16 cellular contexts compared by ENCODE assay signal in the genomic region with DNA sequence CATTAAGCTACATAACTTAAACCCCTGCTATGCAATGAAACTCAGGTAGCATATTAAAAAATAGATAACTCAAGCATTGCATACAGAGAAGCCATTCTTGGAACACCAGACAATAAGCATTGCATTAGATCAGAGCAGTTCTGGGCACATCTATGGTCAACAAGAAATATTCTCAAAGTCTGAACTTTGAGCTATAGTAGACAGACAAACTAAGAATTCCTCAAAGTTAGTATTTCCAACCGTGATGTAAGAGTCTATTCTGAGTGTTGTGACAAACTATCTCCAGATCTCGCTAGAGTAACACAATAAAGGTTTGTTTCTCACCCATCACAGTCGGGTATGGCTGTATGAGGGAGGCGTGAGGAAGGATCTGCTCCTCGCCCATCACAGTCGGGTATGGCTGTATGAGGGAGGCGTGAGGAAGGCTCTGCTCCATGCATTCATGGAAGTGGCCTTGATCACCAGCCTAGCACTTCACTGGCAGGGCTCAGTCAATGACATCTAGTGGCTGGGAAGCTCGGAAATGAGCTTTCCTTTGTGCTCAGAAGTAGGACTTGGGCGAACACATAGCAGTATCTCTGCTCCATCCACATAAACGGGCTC.
DNase-seq lines count a peak whose midpoint lies in the region; ATAC-seq, FAIRE-seq and TF ChIP-seq lines count a peak whose summit lies in the region.
"Had no signal": no experiment of that assay in that cellular context is flagged by ENCODE, and none has a peak within 500 bp of the region (broad histone marks: within the 10 kb centered on the region; RNA-seq: fewer than 3 reads in every experiment).

No MANE protein-coding gene starts in this region.

- H3K9ac ChIP-seq in HepG2 (ENCODE audit: insufficient read depth, low read depth, low read length) = no peak overlapping the region
- no peak overlapping the region for H3K9ac ChIP-seq in OCI-LY1 (ENCODE audit: low read length)
- H3K9ac ChIP-seq in neural cell (ENCODE audit: low read length) = no peak overlapping the region

- no peak overlapping the region for H2AFZ ChIP-seq in HepG2 (ENCODE audit: low read length)
- H2AFZ ChIP-seq in OCI-LY1 (ENCODE audit: low read length) = no peak overlapping the region
- no peak overlapping the region for H2AFZ ChIP-seq in neural cell (ENCODE audit: low read depth, low read length)

- no peaks in the 10 kb centered on the region for H3K36me3 ChIP-seq in HepG2 (replicated peaks in 1 of 2; ENCODE audit: control insufficient read depth in 1 of 2, insufficient read depth in 2 of 2, low read length in 2 of 2)
- no peaks in the 10 kb centered on the region for H3K36me3 ChIP-seq in right lobe of liver
- no peaks in the 10 kb centered on the region for H3K36me3 ChIP-seq in OCI-LY1 (ENCODE audit: insufficient read depth, low read length)
- no peaks in the 10 kb centered on the region for H3K36me3 ChIP-seq in neural cell (ENCODE audit: insufficient read depth, low read length)
- H3K36me3 ChIP-seq: BLaER1 treated with 17β-estradiol and CSF1 and Interleukin-3, amounts not matched to agents 10 nM and 100 nM had no signal

- TF ChIP-seq CTCF in HepG2 (CRISPR knock-in tag; IDR thresholded peaks at IDR 0.05) (no peak), right lobe of liver (IDR thresholded peaks at IDR 0.05) (no peak), OCI-LY1 (IDR thresholded peaks at IDR 0.05; ENCODE audit: low read length) (no peak), neural cell (IDR thresholded peaks at IDR 0.05; ENCODE audit: poor library complexity, severe bottlenecking) (no peak)

- no peaks in the 10 kb centered on the region for H3K9me3 ChIP-seq in HepG2 (ENCODE audit: low read length)
- H3K9me3 ChIP-seq in right lobe of liver = no peaks in the 10 kb centered on the region
- no peaks in the 10 kb centered on the region for H3K9me3 ChIP-seq in OCI-LY1 (ENCODE audit: low read length)
- no peaks in the 10 kb centered on the region for H3K9me3 ChIP-seq in neural cell (ENCODE audit: low read length)
- H3K9me3 ChIP-seq: BLaER1 treated with 17β-estradiol and CSF1 and Interleukin-3, amounts not matched to agents 10 nM and 100 nM had no signal

- BruUV-seq in HepG2 (replicated peaks; lab: Mats Ljungman, UMichigan) = no TSS peak

- TF ChIP-seq EP300 in HepG2 (IDR thresholded peaks at IDR 0.05; ENCODE audit: low read depth in 2 of 2, low read length in 2 of 2) = no peak
- no peak for TF ChIP-seq EP300 in HepG2 (CRISPR knock-in tag; IDR thresholded peaks at IDR 0.05; ENCODE audit: borderline replicate concordance)
- no peak for TF ChIP-seq EP300 in neural cell (conservative IDR thresholded peaks at IDR 0.05; ENCODE audit: poor library complexity, severe bottlenecking)

- no peak for FAIRE-seq in HepG2 (lab: Jason Lieb, UNC)

- in situ Hi-C loops in HepG2 (cut with HindIII; ENCODE audit: extremely low pct_ligation_motif_present, low pct_unique_long_range_greater_than_20kb) = no loop called here

- H3K4me3 ChIP-seq in HepG2 (replicated peaks in 1 of 3; ENCODE audit: insufficient read depth in 1 of 3, low read depth in 2 of 3, low read length in 3 of 3) (no peak overlapping the region), right lobe of liver (no peak overlapping the region), OCI-LY1 (ENCODE audit: low read depth, low read length, poor library complexity, severe bottlenecking) (no peak overlapping the region), neural cell (ENCODE audit: low read length) (no peak overlapping the region)
- H3K4me3 ChIP-seq: BLaER1 treated with 17β-estradiol and CSF1 and Interleukin-3, amounts not matched to agents 10 nM and 100 nM had no signal

- TF ChIP-seq RAD21 in HepG2 (CRISPR knock-in tag; IDR thresholded peaks at IDR 0.05) = no peak
- no peak for TF ChIP-seq RAD21 in neural cell (conservative IDR thresholded peaks at IDR 0.05)

- H3F3A ChIP-seq in OCI-LY1 (ENCODE audit: insufficient read depth, low read length) (no peaks in the 10 kb centered on the region), neural cell (ENCODE audit: insufficient read depth, low read length, poor library complexity, severe bottlenecking) (peaks cover 16% of the 10 kb centered on the region)

- H3K27me3 ChIP-seq in HepG2 (ENCODE audit: control insufficient read depth in 1 of 2, insufficient read depth in 2 of 2, low read length in 2 of 2) = no peaks in the 10 kb centered on the region; a peak in 3 of 5 replicates
- H3K27me3 ChIP-seq in right lobe of liver = no peaks in the 10 kb centered on the region
- no peaks in the 10 kb centered on the region for H3K27me3 ChIP-seq in OCI-LY1 (ENCODE audit: insufficient read depth, low read length)
- no peaks in the 10 kb centered on the region for H3K27me3 ChIP-seq in neural cell (ENCODE audit: insufficient read depth, low read depth, low read length)
- H3K27me3 ChIP-seq: BLaER1 treated with 17β-estradiol and CSF1 and Interleukin-3, amounts not matched to agents 10 nM and 100 nM had no signal

- TF ChIP-seq POLR2A in HepG2 (IDR thresholded peaks at IDR 0.05; ENCODE audit: insufficient read depth in 1 of 2, low read depth in 2 of 2, low read length in 2 of 2) = no peak
- TF ChIP-seq POLR2A in right lobe of liver (IDR thresholded peaks at IDR 0.05) = no peak

- 23% methylated on average over 5 of the region's 10 CpGs for WGBS in HepG2 (ENCODE audit: low lambda C conversion rate)
- 76% methylated on average over 9 of the region's 10 CpGs for WGBS in right lobe of liver (ENCODE audit: insufficient coverage, low coverage, low lambda C conversion rate, missing lambda C conversion rate)

- H3K4me1 ChIP-seq in HepG2 (ENCODE audit: insufficient read depth, low read length) (peaks cover 11% of the 10 kb centered on the region), right lobe of liver (no peaks in the 10 kb centered on the region), OCI-LY1 (ENCODE audit: insufficient read depth, low read length, severe bottlenecking) (peaks cover 27% of the 10 kb centered on the region)

- intact Hi-C loops in HepG2 (cut with micrococcal nuclease; ENCODE audit: unreplicated experiment) (no loop called here), right lobe of liver (cut with DNase I) (no loop called here)

- CTCF ChIA-PET in HepG2 (lab: Yijun Ruan, JAX; ENCODE audit: low intra/inter-chr PET ratio, low total read pairs) = no interaction called here

- H3K9me2 ChIP-seq in OCI-LY1 (ENCODE audit: low read depth, low read length) (no peaks in the 10 kb centered on the region), neural cell (ENCODE audit: insufficient read depth, low read length) (no peaks in the 10 kb centered on the region)

- H3K79me2 ChIP-seq in HepG2 (ENCODE audit: insufficient read depth, low read length) (no peaks in the 10 kb centered on the region), OCI-LY1 (ENCODE audit: insufficient read depth, low read length) (no peaks in the 10 kb centered on the region), neural cell (replicated peaks; ENCODE audit: insufficient read depth, low read length) (no peaks in the 10 kb centered on the region)

- peak overlapping the region; percentile 25; the same call in 1 of the 2 replicates for H3K4me2 ChIP-seq in HepG2 (ENCODE audit: low read depth, low read length)
- no peak overlapping the region for H3K4me2 ChIP-seq in OCI-LY1 (ENCODE audit: low read length)
- H3K4me2 ChIP-seq in neural cell (ENCODE audit: low read length) = no peak overlapping the region

- peak; percentile 71 for DNase-seq in HepG2 (ENCODE audit: low spot score)
- DNase-seq in right lobe of liver = no peak
- DNase-seq in DMS153 (lab: John Stamatoyannopoulos, UW) = no peak
- DNase-seq: Calu3; CD8-positive, alpha-beta T cell; DMS 273 treated with DMSO at 0.1 percent for 48 hours; GF-D8; GOT3; H7; HFFc6 had no signal

- no peak overlapping the region for H3K27ac ChIP-seq in HepG2 (ENCODE audit: extremely low read length, insufficient read depth, low read length)
- no peak overlapping the region for H3K27ac ChIP-seq in right lobe of liver
- peak overlapping the region; percentile 76 for H3K27ac ChIP-seq in OCI-LY1 (ENCODE audit: low read depth, low read length, poor library complexity, severe bottlenecking)
- H3K27ac ChIP-seq in neural cell (ENCODE audit: low read length) = peak overlapping the region; percentile 94

- no peaks in the 10 kb centered on the region for H4K20me1 ChIP-seq in HepG2 (ENCODE audit: insufficient read depth, low read length)
- H4K20me1 ChIP-seq in OCI-LY1 (ENCODE audit: insufficient read depth, low read length) = no peaks in the 10 kb centered on the region
- no peaks in the 10 kb centered on the region for H4K20me1 ChIP-seq in neural cell (ENCODE audit: insufficient read depth)
- H4K20me1 ChIP-seq: BLaER1 treated with 17β-estradiol and CSF1 and Interleukin-3, amounts not matched to agents 10 nM and 100 nM had no signal

- peak; percentile 80 for ATAC-seq in HepG2
- ATAC-seq in right lobe of liver = no peak
- no peak for ATAC-seq in HG03432 (IDR thresholded peaks at IDR 0.05; ENCODE audit: unreplicated experiment)
- ATAC-seq in HG02763 (IDR thresholded peaks at IDR 0.05; ENCODE audit: unreplicated experiment) = no peak
- ATAC-seq: CD8-positive, alpha-beta T cell; HCT116 had no signal

- POLR2A ChIA-PET in HepG2 (lab: Yijun Ruan, JAX) = interaction anchor here (1.1 kb wide), 1 partner anchor 180 kb away, joined by 3 read pairs; no protein-coding TSS in a partner anchor

TF ChIP-seq in HepG2, 621 proteins besides CTCF, POLR2A, EP300 and RAD21 (continues in another document):
- peak; percentile 9; the same call in 1 of the 2 replicates for TF ChIP-seq STAG1 (CRISPR knock-in tag; IDR thresholded peaks at IDR 0.05)
- no peak for TF ChIP-seq ZNF737 (CRISPR knock-in tag; IDR thresholded peaks at IDR 0.05; ENCODE audit: borderline replicate concordance)

TF ChIP-seq in neural cell, 6 proteins besides CTCF, POLR2A, EP300 and RAD21 (continues in another document):
- TF ChIP-seq POLR2AphosphoS5 (IDR thresholded peaks at IDR 0.05) (no peak), SMC3 (conservative IDR thresholded peaks at IDR 0.05; ENCODE audit: poor library complexity) (no peak), EZH2 (IDR thresholded peaks at IDR 0.05; ENCODE audit: borderline replicate concordance, insufficient read depth, low read length, poor library complexity, severe bottlenecking) (no peak), MXI1 (conservative IDR thresholded peaks at IDR 0.05; ENCODE audit: poor library complexity, severe bottlenecking) (no peak)

Comparison
In these comparisons a context has a peak if more than half of its experiments do, and no peak if none do; other contexts are left out.
1. H3K27ac ChIP-seq: peak in OCI-LY1 (single experiment) and neural cell (single experiment); none in HepG2 (single experiment) and right lobe of liver (0 of 3).